14 cellular contexts compared by ENCODE assay signal in genomic region chr19:37114001-37114400, GRCh38. TPM values are rescaled to one million over a fixed set of nuclear protein-coding genes. Genes with fewer than 3 reads are reported as not detected.
DNase-seq lines count a peak whose midpoint lies in the region; ATAC-seq and TF ChIP-seq lines count a peak whose summit lies in the region.
"Had no signal": no experiment of that assay in that cellular context is flagged by ENCODE, and none has a peak within 500 bp of the region (broad histone marks: within the 10 kb centered on the region; RNA-seq: fewer than 3 reads in every experiment).

No MANE protein-coding gene starts in this region.

- DNase-seq in GM12865 (ENCODE audit: low read depth) (no peak), chondrocyte (ENCODE audit: low spot score) (no peak), neural progenitor cell (ENCODE audit: low spot score) (no peak), DMS114 treated with DMSO at 0.1 percent for 48 hours (lab: John Stamatoyannopoulos, UW; ENCODE audit: unreplicated experiment) (no peak), Calu3 (no peak)
- DNase-seq: activated naive CD4-positive, alpha-beta T cell; NCI-H1105 treated with DMSO at 0.1 percent for 48 hours; NCI-H446 treated with DMSO at 0.1 percent for 48 hours; substantia nigra; T-helper 9 cell had no signal

- intact Hi-C loops in Calu3 (cut with micrococcal nuclease; ENCODE audit: unreplicated experiment): no loop called here

- H3K79me2 ChIP-seq in Loucy (ENCODE audit: insufficient read depth, low read length): no peaks in the 10 kb centered on the region
- no peaks in the 10 kb centered on the region for H3K79me2 ChIP-seq in neural progenitor cell (ENCODE audit: low read depth)

- H3F3A ChIP-seq in Loucy (ENCODE audit: low read depth) (no peaks in the 10 kb centered on the region), neural progenitor cell (ENCODE audit: low read depth) (no peaks in the 10 kb centered on the region)

- H3K9me2 ChIP-seq in Loucy (replicated peaks; ENCODE audit: low read depth, low read length): no peaks in the 10 kb centered on the region

- H3K4me2 ChIP-seq in Loucy (ENCODE audit: low read depth, low read length, poor library complexity, severe bottlenecking): no peak overlapping the region
- H3K4me2 ChIP-seq in neural progenitor cell: no peak overlapping the region

- H3K36me3 ChIP-seq in Loucy (ENCODE audit: insufficient read depth, low read length) (no peaks in the 10 kb centered on the region; the same call in 1 of the 2 replicates), neural progenitor cell (peaks cover 6% of the 10 kb centered on the region)
- H3K36me3 ChIP-seq: cardiac muscle cell had no signal

- no TSS peak for BruUV-seq in Calu3 (replicated peaks; lab: Mats Ljungman, UMichigan)

- no peak overlapping the region for H3K27ac ChIP-seq in neural progenitor cell
- H3K27ac ChIP-seq: cardiac muscle cell, RWPE1 had no signal

- no peak overlapping the region for H2AFZ ChIP-seq in Loucy (ENCODE audit: low read length)
- H2AFZ ChIP-seq in neural progenitor cell (replicated peaks): no peak overlapping the region

- H3K27me3 ChIP-seq in Loucy (ENCODE audit: insufficient read depth, low read length, poor library complexity, severe bottlenecking): no peaks in the 10 kb centered on the region
- no peaks in the 10 kb centered on the region for H3K27me3 ChIP-seq in neural progenitor cell
- H3K27me3 ChIP-seq: cardiac muscle cell had no signal

- H3K27me3 Mint-ChIP-seq in chondrocyte (ENCODE audit: low read depth) (no peaks in the 10 kb centered on the region), neural progenitor cell (ENCODE audit: insufficient read depth, low read depth) (peaks cover 5% of the 10 kb centered on the region), Calu3 (ENCODE audit: unreplicated experiment) (no peaks in the 10 kb centered on the region)

- H3K4me1 ChIP-seq in Loucy (ENCODE audit: insufficient read depth, low read length, poor library complexity, severe bottlenecking): no peaks in the 10 kb centered on the region
- H3K4me1 ChIP-seq in neural progenitor cell: no peaks in the 10 kb centered on the region

- CTCF ChIA-PET in Calu3 (lab: Charles Lee): no interaction called here

- H3K36me3 Mint-ChIP-seq in chondrocyte (ENCODE audit: low read depth) (peaks cover 79% of the 10 kb centered on the region), neural progenitor cell (peaks cover 65% of the 10 kb centered on the region), Calu3 (ENCODE audit: insufficient read depth, unreplicated experiment) (peaks cover 5% of the 10 kb centered on the region)

- H3K4me3 ChIP-seq in GM12865 (ENCODE audit: low read depth, low read length) (no peak overlapping the region), Loucy (ENCODE audit: low read length, poor library complexity, severe bottlenecking) (no peak overlapping the region), neural progenitor cell (no peak overlapping the region)
- H3K4me3 ChIP-seq: cardiac muscle cell had no signal

- H3K9me3 Mint-ChIP-seq in chondrocyte (ENCODE audit: low read depth): peaks cover 76% of the 10 kb centered on the region
- H3K9me3 Mint-ChIP-seq in neural progenitor cell: peaks cover 86% of the 10 kb centered on the region
- H3K9me3 Mint-ChIP-seq in Calu3 (ENCODE audit: low read depth, unreplicated experiment): peaks cover 26% of the 10 kb centered on the region

- peak; percentile 4 for TF ChIP-seq CTCF in GM12865 (IDR thresholded peaks at IDR 0.05; ENCODE audit: insufficient read depth, low read depth, low read length, missing control alignments)
- TF ChIP-seq CTCF in Loucy (conservative IDR thresholded peaks at IDR 0.05; ENCODE audit: low read length): peak; percentile 77
- TF ChIP-seq CTCF in chondrocyte (IDR thresholded peaks at IDR 0.05): peak; percentile 42
- TF ChIP-seq CTCF in neural progenitor cell (IDR thresholded peaks at IDR 0.05): peak; percentile 39
- TF ChIP-seq CTCF in Calu3 (IDR thresholded peaks at IDR 0.05; ENCODE audit: unreplicated experiment): no peak

- ATAC-seq in GM21390 (IDR thresholded peaks at IDR 0.05; ENCODE audit: unreplicated experiment): no peak

- H3K27ac Mint-ChIP-seq in chondrocyte (ENCODE audit: unreplicated experiment) (no peak overlapping the region), neural progenitor cell (no peak overlapping the region), Calu3 (ENCODE audit: unreplicated experiment) (no peak overlapping the region)

- H3K9me3 ChIP-seq in Loucy (ENCODE audit: insufficient read depth, low read depth, low read length) (no peaks in the 10 kb centered on the region), neural progenitor cell (ENCODE audit: low read depth) (peaks cover 42% of the 10 kb centered on the region)

- no peaks in the 10 kb centered on the region for H3K4me1 Mint-ChIP-seq in chondrocyte (ENCODE audit: low read depth)
- H3K4me1 Mint-ChIP-seq in neural progenitor cell: no peaks in the 10 kb centered on the region
- H3K4me1 Mint-ChIP-seq in Calu3 (ENCODE audit: low read depth, unreplicated experiment): no peaks in the 10 kb centered on the region

- H4K20me1 ChIP-seq in Loucy (ENCODE audit: insufficient read depth, low read length, poor library complexity, severe bottlenecking): no peaks in the 10 kb centered on the region
- no peaks in the 10 kb centered on the region for H4K20me1 ChIP-seq in neural progenitor cell (ENCODE audit: low read depth)

- no peak overlapping the region for H3K4me3 Mint-ChIP-seq in chondrocyte (ENCODE audit: unreplicated experiment)
- no peak overlapping the region for H3K4me3 Mint-ChIP-seq in neural progenitor cell
- no peak overlapping the region for H3K4me3 Mint-ChIP-seq in Calu3 (ENCODE audit: low read depth, unreplicated experiment)

- H3K9ac ChIP-seq in Loucy (ENCODE audit: low read depth, low read length, poor library complexity, severe bottlenecking): no peak overlapping the region
- no peak overlapping the region for H3K9ac ChIP-seq in neural progenitor cell

RNA-seq across cellular contexts. Expression of gene ZNF420, which starts 35.8 kb away (rescaled TPM):
- 7.1 to 12.0 TPM (median 7.3 TPM) in 3 replicates for total RNA-seq in chondrocyte
- total RNA-seq in neural progenitor cell (ENCODE audit: low replicate concordance): 19.8 and 21.0 TPM in 2 replicates
- total RNA-seq in Calu3 (2022): 8.7 and 14.6 TPM in 2 replicates

RNA-seq across cellular contexts. Expression of gene ZNF585A, which starts 58.5 kb away (rescaled TPM):
- 5.5 to 14.7 TPM (median 7.1 TPM) in 3 replicates for total RNA-seq in chondrocyte
- 9.9 and 10.6 TPM in 2 replicates for total RNA-seq in neural progenitor cell (ENCODE audit: low replicate concordance)
- total RNA-seq in Calu3 (2022): 7.5 and 12.6 TPM in 2 replicates
